In genomic region chr11:62922653-62923371, GRCh38 we compare ENCODE assay signal across 8 cellular contexts. TPM values are rescaled to one million over a fixed set of nuclear protein-coding genes. Genes with fewer than 3 reads are reported as not detected.
DNase-seq lines count a peak whose midpoint lies in the region; ATAC-seq and TF ChIP-seq lines count a peak whose summit lies in the region.

No MANE protein-coding gene starts in this region.

- H3K4me1 ChIP-seq in NT2/D1 (ENCODE audit: insufficient read depth, insufficient read length) (peaks cover 25% of the 10 kb centered on the region), prostate gland (replicated peaks) (peaks cover 16% of the 10 kb centered on the region), esophagus muscularis mucosa (peaks cover 30 to 48% (median 43%) of the 10 kb centered on the region in 4 donors)

- intact Hi-C loops in prostate gland (cut with DNase I) (no loop called here), esophagus muscularis mucosa (cut with DNase I) (no loop called here)

- ATAC-seq in HG03469 (IDR thresholded peaks at IDR 0.05; ENCODE audit: unreplicated experiment) (no peak), GM18868 (IDR thresholded peaks at IDR 0.05; ENCODE audit: unreplicated experiment) (no peak)

- H3K27me3 ChIP-seq in NT2/D1 (ENCODE audit: insufficient read depth, insufficient read length) (peaks cover 50% of the 10 kb centered on the region), prostate gland (replicated peaks; ENCODE audit: insufficient read depth) (no peaks in the 10 kb centered on the region), esophagus muscularis mucosa (peaks cover 0 to 84% (median 44%) of the 10 kb centered on the region in 4 donors)

- DNase-seq in Daoy (ENCODE audit: low read depth) = peak; percentile 45
- DNase-seq in NT2/D1 (ENCODE audit: low read depth, low spot score) = no peak
- DNase-seq in prostate gland (ENCODE audit: low spot score) = no peak
- DNase-seq in esophagus muscularis mucosa (ENCODE audit: extremely low spot score) = no peak
- DNase-seq in SIG-M5 treated with dmso at 0.1 percent for 504 hours (lab: John Stamatoyannopoulos, UW; ENCODE audit: unreplicated experiment) = no peak

- TF ChIP-seq CTCF in prostate gland (IDR thresholded peaks at IDR 0.05) (peak in 1 of 4 experiments; percentile 16), esophagus muscularis mucosa (IDR thresholded peaks at IDR 0.05) (peak in 1 of 3 experiments; percentile 9)

- TF ChIP-seq POLR2A in prostate gland (IDR thresholded peaks at IDR 0.05) = no peak
- no peak for TF ChIP-seq POLR2A in esophagus muscularis mucosa (IDR thresholded peaks at IDR 0.05; ENCODE audit: low read depth)

- H3K36me3 ChIP-seq in NT2/D1 (ENCODE audit: insufficient read depth, insufficient read length, low read length) (no peaks in the 10 kb centered on the region), prostate gland (no peaks in the 10 kb centered on the region), esophagus muscularis mucosa (no peaks in the 10 kb centered on the region)

- WGBS in prostate gland = 44% methylated on average over 20 of the region's 22 CpGs
- 40% methylated on average over 20 of the region's 22 CpGs for WGBS in esophagus muscularis mucosa

- no peak for TF ChIP-seq EP300 in esophagus muscularis mucosa (IDR thresholded peaks at IDR 0.05)

- H3K9me3 ChIP-seq in NT2/D1 (ENCODE audit: insufficient read depth, low read length) (no peaks in the 10 kb centered on the region), prostate gland (no peaks in the 10 kb centered on the region), esophagus muscularis mucosa (no peaks in the 10 kb centered on the region)

- peak overlapping the region; percentile 81 for H3K27ac ChIP-seq in cingulate gyrus (ENCODE audit: low read depth, low read length)
- H3K27ac ChIP-seq in prostate gland = peak overlapping the region; percentile 26 to 74
- H3K27ac ChIP-seq in esophagus muscularis mucosa (replicated peaks in 1 of 4) = no peak overlapping the region

- H3K9ac ChIP-seq in NT2/D1 (ENCODE audit: insufficient read length, low read depth) = peak overlapping the region; percentile 11

- H3K4me3 ChIP-seq in NT2/D1 (ENCODE audit: insufficient read length, low read depth) (no peak overlapping the region), prostate gland (no peak overlapping the region), esophagus muscularis mucosa (peak overlapping the region in 2 of 4 donors; percentile 22 to 36)

RNA-seq across cellular contexts. Expression of gene CHRM1, which starts 1.6 kb away (rescaled TPM):
- not detected in 2 replicates for total RNA-seq in Daoy (2014; rRNA removed; shearing (Covaris generic))
- total RNA-seq in prostate gland (100 to 1,000 TPM in 1 of 2 donors, 10 to 100 TPM in 1; 38.1 to 107 TPM), esophagus muscularis mucosa (under 1 TPM in 2 of 4 donors, not detected in 2; 0.33 to 0.40 TPM)

RNA-seq across cellular contexts. Expression of gene SLC3A2, which starts 42.1 kb away (rescaled TPM):
- 137 and 170 TPM in 2 replicates for total RNA-seq in Daoy (2014; rRNA removed; shearing (Covaris generic))
- 100 to 1,000 TPM; 158 to 235 TPM for total RNA-seq in prostate gland
- total RNA-seq in esophagus muscularis mucosa = 100 to 1,000 TPM in 1 of 4 donors, 10 to 100 TPM in 3; 53.2 to 123 (median 86.4) TPM

Comparison
In these comparisons a context has a peak if more than half of its experiments do, and no peak if none do; other contexts are left out.
1. H3K27ac ChIP-seq: peak in cingulate gyrus (single experiment) and prostate gland (2 of 2); none in esophagus muscularis mucosa (0 of 4).
2. RNA of gene CHRM1, which starts 1.6 kb away (total RNA-seq): 38.1 to 107 TPM in prostate gland; 0.33 to 0.40 TPM in esophagus muscularis mucosa and not detected in Daoy; every median in the first group is over 10 times any median in the second.